Comparison of ENCODE assay signal across 8 cellular contexts in genomic region chr2:203014456-203015199, GRCh38. TPM values are rescaled to one million over a fixed set of nuclear protein-coding genes. Genes with fewer than 3 reads are reported as not detected.
DNase-seq lines count a peak whose midpoint lies in the region; ATAC-seq and TF ChIP-seq lines count a peak whose summit lies in the region.

Gene NBEAL1, plus strand, starts transcription at chr2:203014875. Its CDS starts 1,510 bp downstream, at chr2:203016385.

- H3K4me3 Mint-ChIP-seq in natural killer cell = peak within 1 kb of the TSS; percentile 98

- H3K9me3 ChIP-seq in RWPE2 (ENCODE audit: severe bottlenecking) = no peaks in the 10 kb centered on the region

- TF ChIP-seq CTCF in RWPE2 (IDR thresholded peaks at IDR 0.05; ENCODE audit: poor library complexity, severe bottlenecking) (no peak), natural killer cell (IDR thresholded peaks at IDR 0.05) (no peak)

- no peaks in the 10 kb centered on the region for H3K9me3 Mint-ChIP-seq in natural killer cell

- H3K4me3 ChIP-seq in RWPE2 (ENCODE audit: severe bottlenecking) = peak within 1 kb of the TSS; percentile 65

- no peaks in the 10 kb centered on the region for H3K27me3 ChIP-seq in RWPE2 (ENCODE audit: insufficient read depth, poor library complexity, severe bottlenecking)

- ATAC-seq in RWPE2 (ENCODE audit: low read depth) (peak; percentile 83), natural killer cell (peak; percentile 91 to 96 (median 92))

- peak within 1 kb of the TSS; percentile 55 for H3K27ac ChIP-seq in RWPE2 (ENCODE audit: poor library complexity, severe bottlenecking)

- DNase-seq in EH (ENCODE audit: low read depth) = peak; percentile 98
- peak; percentile 97 for DNase-seq in H4 (ENCODE audit: low spot score)
- peak; percentile 98 for DNase-seq in LoVo (ENCODE audit: low spot score)
- DNase-seq in RWPE2 (ENCODE audit: low spot score) = peak; percentile 96
- DNase-seq in activated T-helper 9 cell treated with anti-CD3 and anti-CD28 coated beads, Interleukin-2, amount 50 U/mL, for 16 hours (ENCODE audit: low read depth) = peak; percentile 96
- peak; percentile 100 for DNase-seq in fibroblast of peridontal ligament (ENCODE audit: extremely low read depth)
- DNase-seq in natural killer cell = peak; percentile 99
- peak; percentile 93 for DNase-seq in stimulated activated naive CD4-positive, alpha-beta T cell treated with Interleukin-2 at 50 U/mL for 16 hours (lab: John Stamatoyannopoulos, UW)

- peaks cover 0 to 13% of the 10 kb centered on the region in 2 donors for H3K27me3 Mint-ChIP-seq in natural killer cell (ENCODE audit: low read depth in 2 of 2)

- H3K4me1 Mint-ChIP-seq in natural killer cell = peaks cover 29 to 35% of the 10 kb centered on the region in 2 donors

- H3K36me3 Mint-ChIP-seq in natural killer cell = no peaks in the 10 kb centered on the region

- peak within 1 kb of the TSS; percentile 97 to 99 for H3K27ac Mint-ChIP-seq in natural killer cell

- peaks cover 10% of the 10 kb centered on the region for H3K4me1 ChIP-seq in RWPE2 (ENCODE audit: insufficient read depth, poor library complexity, severe bottlenecking)

- H3K36me3 ChIP-seq in RWPE2 (ENCODE audit: low read depth) = peaks cover 23% of the 10 kb centered on the region; the same call in 1 of the 2 replicates

- intact Hi-C loops in natural killer cell (cut with micrococcal nuclease) = loop anchor here (1.0 to 2.0 kb wide), 4 partner anchors 103 to 378 kb away; partner anchors contain the start of genes ICA1L and WDR12

RNA-seq across cellular contexts. Expression of gene NBEAL1, which starts in this region (rescaled TPM):
- total RNA-seq in H4 (2014; rRNA removed; shearing (Covaris generic)) = 3.8 and 5.4 TPM in 2 replicates
- total RNA-seq in natural killer cell = 10 to 100 TPM; 12.2 to 19.7 (median 12.9) TPM

Comparison
In these comparisons a context has a peak if more than half of its experiments do, and no peak if none do; other contexts are left out.
1. Peak in every context shown above with its lines: DNase-seq, ATAC-seq, H3K4me3 ChIP-seq and H3K27ac ChIP-seq.